In genomic region chr10:74213571-74214162, GRCh38 we compare ENCODE assay signal across 8 cellular contexts.
DNase-seq lines count a peak whose midpoint lies in the region; ATAC-seq and TF ChIP-seq lines count a peak whose summit lies in the region.

No MANE protein-coding gene starts in this region.

- ATAC-seq in activated T-cell treated with anti-CD3 and anti-CD28 coated beads, Interleukin-2, amount 50 U/mL, for 4 hours = no peak
- ATAC-seq in stimulated activated naive CD8-positive, alpha-beta T cell treated with anti-CD3 and anti-CD28 coated beads, Interleukin-15, Interleukin-2, amounts not matched to agents 100 U/mL and 50 U/mL, for 24 hours = no peak
- ATAC-seq in GM21723 (IDR thresholded peaks at IDR 0.05; ENCODE audit: unreplicated experiment) = no peak
- no peak for ATAC-seq in GM21576 (IDR thresholded peaks at IDR 0.05; ENCODE audit: unreplicated experiment)

- no peaks in the 10 kb centered on the region for H3K9me3 Mint-ChIP-seq in activated T-cell treated with anti-CD3 and anti-CD28 coated beads, Interleukin-2, amount 50 U/mL, for 4 hours
- H3K9me3 Mint-ChIP-seq in glutamatergic neuron (ENCODE audit: unreplicated experiment) = peaks cover 2% of the 10 kb centered on the region

- no peaks in the 10 kb centered on the region for H3K27me3 Mint-ChIP-seq in activated T-cell treated with anti-CD3 and anti-CD28 coated beads, Interleukin-2, amount 50 U/mL, for 4 hours (ENCODE audit: low read depth)
- H3K27me3 Mint-ChIP-seq in glutamatergic neuron (ENCODE audit: unreplicated experiment) = no peaks in the 10 kb centered on the region

- no peak overlapping the region for H3K4me3 Mint-ChIP-seq in activated T-cell treated with anti-CD3 and anti-CD28 coated beads, Interleukin-2, amount 50 U/mL, for 4 hours
- no peak overlapping the region for H3K4me3 Mint-ChIP-seq in glutamatergic neuron (ENCODE audit: unreplicated experiment)

- H3K27ac Mint-ChIP-seq in glutamatergic neuron (ENCODE audit: unreplicated experiment) = no peak overlapping the region

- no peak for TF ChIP-seq CTCF in glutamatergic neuron (IDR thresholded peaks at IDR 0.05; ENCODE audit: partially characterized antibody, unreplicated experiment)

- DNase-seq in NOMO-1 (lab: John Stamatoyannopoulos, UW; ENCODE audit: unreplicated experiment in 2 of 2) (peak; percentile 24 to 27), NOMO-1 treated with dmso at 0.1 percent for 144 hours (lab: John Stamatoyannopoulos, UW; ENCODE audit: unreplicated experiment) (no peak), NCI-H146 (lab: John Stamatoyannopoulos, UW) (peak; percentile 23), glutamatergic neuron (peak; percentile 34)
- DNase-seq in activated T-cell treated with anti-CD3 and anti-CD28 coated beads, Interleukin-2, amount 50 U/mL, for 4 hours = peak; percentile 47
- peak; percentile 37 for DNase-seq in stimulated activated naive CD8-positive, alpha-beta T cell treated with anti-CD3 and anti-CD28 coated beads, Interleukin-15, Interleukin-2, amounts not matched to agents 100 U/mL and 50 U/mL, for 24 hours

- peaks cover 9% of the 10 kb centered on the region for H3K36me3 Mint-ChIP-seq in activated T-cell treated with anti-CD3 and anti-CD28 coated beads, Interleukin-2, amount 50 U/mL, for 4 hours (ENCODE audit: insufficient read depth)
- peaks cover 5% of the 10 kb centered on the region for H3K36me3 Mint-ChIP-seq in glutamatergic neuron (ENCODE audit: unreplicated experiment)

- peaks cover 18% of the 10 kb centered on the region for H3K4me1 Mint-ChIP-seq in activated T-cell treated with anti-CD3 and anti-CD28 coated beads, Interleukin-2, amount 50 U/mL, for 4 hours (ENCODE audit: low read depth)
- no peaks in the 10 kb centered on the region for H3K4me1 Mint-ChIP-seq in glutamatergic neuron (ENCODE audit: low read depth, unreplicated experiment)
